16 cellular contexts compared by ENCODE assay signal in the genomic region with DNA sequence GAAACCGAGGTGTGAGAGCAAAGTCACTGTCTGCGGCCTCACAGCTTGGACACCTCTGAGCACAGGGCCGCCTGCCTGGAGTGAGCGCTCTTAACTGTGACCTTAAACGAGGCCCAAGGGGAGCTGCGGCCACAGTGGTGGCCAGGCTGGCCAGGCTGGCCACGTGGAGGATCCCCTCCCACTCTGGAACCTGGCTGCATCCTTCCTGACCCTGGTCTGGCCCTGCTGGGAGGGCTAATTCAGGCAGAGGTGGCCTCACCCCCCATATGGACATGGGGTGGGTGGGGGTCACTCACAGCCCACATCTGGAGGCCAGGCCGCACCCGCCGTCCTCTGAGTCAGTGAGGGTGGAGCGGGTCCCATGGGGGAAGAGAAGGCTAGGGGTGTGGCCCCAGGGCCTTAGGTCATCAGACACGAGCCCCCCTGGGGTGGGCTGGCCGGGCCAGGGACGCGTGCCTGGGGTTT. TPM values are rescaled to one million over a fixed set of nuclear protein-coding genes. Genes with fewer than 3 reads are reported as not detected.
DNase-seq lines count a peak whose midpoint lies in the region; ATAC-seq and TF ChIP-seq lines count a peak whose summit lies in the region.
"Had no signal": no experiment of that assay in that cellular context is flagged by ENCODE, and none has a peak within 500 bp of the region (broad histone marks: within the 10 kb centered on the region; RNA-seq: fewer than 3 reads in every experiment).

No MANE protein-coding gene starts in this region.

- peak overlapping the region; percentile 91 to 97 for H3K27ac ChIP-seq in breast epithelium
- H3K27ac ChIP-seq in mammary epithelial cell (ENCODE audit: insufficient read depth, low read depth, low read length), result no peak overlapping the region
- H3K27ac ChIP-seq in esophagus squamous epithelium, result peak overlapping the region; percentile 21 to 87 (median 72)
- peak overlapping the region; percentile 20 for H3K27ac ChIP-seq in muscle layer of colon (ENCODE audit: low read depth, low read length)
- H3K27ac ChIP-seq in upper lobe of left lung, result peak overlapping the region; percentile 82 to 92 (median 85)
- H3K27ac ChIP-seq: epithelial cell of prostate had no signal

- intact Hi-C loops in breast epithelium (cut with DNase I; ENCODE audit: low total_unique reads), result no loop called here
- intact Hi-C loops in mammary epithelial cell (cut with micrococcal nuclease), result loop anchor here (10.0 kb wide), 1 partner anchor 613 kb away; no protein-coding TSS in a partner anchor
- intact Hi-C loops in esophagus squamous epithelium (cut with DNase I), result no loop called here

- H3K36me3 Mint-ChIP-seq in endothelial cell (ENCODE audit: low read depth, unreplicated experiment), result peaks cover 2% of the 10 kb centered on the region

- WGBS in mammary epithelial cell (ENCODE audit: low coverage, missing lambda C conversion rate), result 86% methylated on average over 9 of the region's 15 CpGs
- no CpG with 5 or more reads among the region's 15 CpGs for WGBS in esophagus squamous epithelium, 2 donors
- 72 to 82% methylated on average over 6 to 9 of the region's 15 CpGs for WGBS in upper lobe of left lung, 2 donors

- ATAC-seq in upper lobe of left lung (ENCODE audit: low FRiP score in 2 of 2) (peak in 1 of 2 donors; percentile 55), GM21360 (IDR thresholded peaks at IDR 0.05; ENCODE audit: unreplicated experiment) (no peak)
- ATAC-seq: activated T-cell treated with anti-CD3 and anti-CD28 coated beads, Interleukin-2, amount 50 U/mL, for 72 hours had no signal

- DNase-seq in breast epithelium (ENCODE audit: low spot score in 2 of 2) (no peak), mammary epithelial cell (no peak), esophagus squamous epithelium (lab: John Stamatoyannopoulos, UW) (no peak), upper lobe of left lung (peak in 1 of 2 donors; percentile 74), DMS153 (lab: John Stamatoyannopoulos, UW) (no peak), endothelial cell (ENCODE audit: low spot score) (no peak)
- DNase-seq: 8988T; activated CD4-positive, CD25-positive, alpha-beta regulatory T cell; activated T-cell treated with anti-CD3 and anti-CD28 coated beads, Interleukin-2, amount 50 U/mL, for 72 hours; DMS79 treated with DMSO at 0.1 percent for 48 hours; NCI-H446 treated with DMSO at 0.1 percent for 48 hours; SHP77 treated with DMSO at 0.1 percent for 48 hours; stimulated activated CD4-positive, alpha-beta T cell treated with anti-CD3 and anti-CD28 coated beads, Interleukin-4, amount 100 ng/mL, for 1 hour had no signal

- peaks cover 7% of the 10 kb centered on the region for H3K27me3 Mint-ChIP-seq in endothelial cell (ENCODE audit: unreplicated experiment)

- peaks cover 18% of the 10 kb centered on the region for H3K4me1 Mint-ChIP-seq in endothelial cell (ENCODE audit: unreplicated experiment)

- H3K9ac ChIP-seq in mammary epithelial cell (ENCODE audit: insufficient read depth, low read length), result no peak overlapping the region
- no peak overlapping the region for H3K9ac ChIP-seq in muscle layer of colon (ENCODE audit: low read length)

- TF ChIP-seq CTCF in breast epithelium (IDR thresholded peaks at IDR 0.05) (no peak), mammary epithelial cell (conservative IDR thresholded peaks at IDR 0.05 in 1 of 2, IDR thresholded peaks at IDR 0.05 in 1 of 2; ENCODE audit: extremely low read depth in 1 of 2, insufficient read depth in 1 of 2, low read depth in 1 of 2, low read length in 2 of 2) (no peak), esophagus squamous epithelium (IDR thresholded peaks at IDR 0.05) (no peak), upper lobe of left lung (IDR thresholded peaks at IDR 0.05) (no peak), endothelial cell (IDR thresholded peaks at IDR 0.05; ENCODE audit: unreplicated experiment) (no peak)

- H3K9me3 ChIP-seq in breast epithelium, result no peaks in the 10 kb centered on the region
- H3K9me3 ChIP-seq in mammary epithelial cell (replicated peaks; ENCODE audit: insufficient read depth, low read length), result no peaks in the 10 kb centered on the region
- no peaks in the 10 kb centered on the region for H3K9me3 ChIP-seq in esophagus squamous epithelium
- no peaks in the 10 kb centered on the region for H3K9me3 ChIP-seq in muscle layer of colon (ENCODE audit: low read length)
- H3K9me3 ChIP-seq in upper lobe of left lung, result no peaks in the 10 kb centered on the region

- H2AFZ ChIP-seq in mammary epithelial cell (ENCODE audit: low read depth, low read length), result no peak overlapping the region

- H3K79me2 ChIP-seq in mammary epithelial cell (ENCODE audit: insufficient read depth, low read length), result peaks cover 7% of the 10 kb centered on the region

- no peaks in the 10 kb centered on the region for H3K9me3 Mint-ChIP-seq in endothelial cell (ENCODE audit: unreplicated experiment)
- H3K9me3 Mint-ChIP-seq: activated T-cell treated with anti-CD3 and anti-CD28 coated beads, Interleukin-2, amount 50 U/mL, for 72 hours had no signal

- in situ Hi-C loops in mammary epithelial cell (cut with MboI; ENCODE audit: low sequenced_read_pairs in 2 of 2), result no loop called here

- H3K4me3 ChIP-seq in breast epithelium (no peak overlapping the region), mammary epithelial cell (replicated peaks in 1 of 3; ENCODE audit: insufficient read depth in 1 of 3, low read depth in 2 of 3, low read length in 3 of 3) (no peak overlapping the region), esophagus squamous epithelium (no peak overlapping the region), muscle layer of colon (ENCODE audit: low read depth in 1 of 2, low read length in 2 of 2) (no peak overlapping the region), upper lobe of left lung (no peak overlapping the region)

- no peak overlapping the region for H3K4me2 ChIP-seq in mammary epithelial cell (ENCODE audit: insufficient read depth, low read depth, low read length)

- TF ChIP-seq POLR2A in breast epithelium (IDR thresholded peaks at IDR 0.05) (no peak), esophagus squamous epithelium (IDR thresholded peaks at IDR 0.05) (no peak), upper lobe of left lung (IDR thresholded peaks at IDR 0.05) (no peak)

- TF ChIP-seq EP300 in upper lobe of left lung (IDR thresholded peaks at IDR 0.05), result no peak

- H4K20me1 ChIP-seq in mammary epithelial cell (ENCODE audit: insufficient read depth, low read length), result no peaks in the 10 kb centered on the region

- H3K4me3 Mint-ChIP-seq in endothelial cell (ENCODE audit: unreplicated experiment), result no peak overlapping the region
- H3K4me3 Mint-ChIP-seq: activated T-cell treated with anti-CD3 and anti-CD28 coated beads, Interleukin-2, amount 50 U/mL, for 72 hours had no signal

- CTCF ChIA-PET in mammary epithelial cell (lab: Charles Lee; ENCODE audit: low non-redundant PET), result no interaction called here

- H3K36me3 ChIP-seq in breast epithelium (peaks cover 4% of the 10 kb centered on the region), mammary epithelial cell (ENCODE audit: insufficient read depth, low read length) (no peaks in the 10 kb centered on the region), esophagus squamous epithelium (peaks cover 0 to 51% (median 9%) of the 10 kb centered on the region in 3 donors), muscle layer of colon (ENCODE audit: insufficient read depth, low read length) (no peaks in the 10 kb centered on the region), upper lobe of left lung (peaks cover 15 to 43% (median 27%) of the 10 kb centered on the region in 4 donors)

- H3K27me3 ChIP-seq in breast epithelium, result no peaks in the 10 kb centered on the region
- H3K27me3 ChIP-seq in mammary epithelial cell (ENCODE audit: insufficient read depth, low read length), result no peaks in the 10 kb centered on the region
- H3K27me3 ChIP-seq in esophagus squamous epithelium, result no peaks in the 10 kb centered on the region
- no peaks in the 10 kb centered on the region for H3K27me3 ChIP-seq in muscle layer of colon (ENCODE audit: control insufficient read depth in 1 of 2, insufficient read depth in 2 of 2, low read length in 2 of 2)
- H3K27me3 ChIP-seq in upper lobe of left lung, result no peaks in the 10 kb centered on the region

- H3K4me1 ChIP-seq in breast epithelium, result peaks cover 25 to 55% of the 10 kb centered on the region in 2 donors
- peaks cover 30% of the 10 kb centered on the region for H3K4me1 ChIP-seq in mammary epithelial cell (ENCODE audit: insufficient read depth, low read length)
- peaks cover 42 to 74% (median 50%) of the 10 kb centered on the region in 3 donors for H3K4me1 ChIP-seq in esophagus squamous epithelium
- H3K4me1 ChIP-seq in muscle layer of colon (ENCODE audit: insufficient read depth, low read length), result peaks cover 47% of the 10 kb centered on the region
- peaks cover 58 to 64% (median 61%) of the 10 kb centered on the region in 4 donors for H3K4me1 ChIP-seq in upper lobe of left lung

- no TSS peak for BruUV-seq in mammary epithelial cell (replicated peaks; lab: Mats Ljungman, UMichigan)

- dilution Hi-C loops in mammary epithelial cell (cut with HindIII; ENCODE audit: low sequenced_read_pairs), result loop anchor here (10.0 kb wide), 1 partner anchor 83 kb away; no protein-coding TSS in a partner anchor

- H3K27ac Mint-ChIP-seq in endothelial cell (ENCODE audit: unreplicated experiment), result no peak overlapping the region
- H3K27ac Mint-ChIP-seq: activated T-cell treated with anti-CD3 and anti-CD28 coated beads, Interleukin-2, amount 50 U/mL, for 72 hours had no signal

RNA-seq across cellular contexts. Expression of a gene that starts 6.6 kb away (rescaled TPM):
- 10 to 100 TPM; 14.8 to 28.5 (median 16.1) TPM for total RNA-seq in breast epithelium
- total RNA-seq in mammary epithelial cell, result 10 to 100 TPM in 1 of 2 donors, 1 to 10 TPM in 1; 5.0 to 25.5 TPM
- polyA plus RNA-seq in mammary epithelial cell, result 1.9 TPM
- 0.67 TPM for polyA minus RNA-seq in mammary epithelial cell
- total RNA-seq in esophagus squamous epithelium, result 10 to 100 TPM in 3 of 4 donors, 1 to 10 TPM in 1; 9.2 to 20.2 (median 14.2) TPM
- total RNA-seq in upper lobe of left lung, result 10 to 100 TPM; 11.4 to 40.6 (median 30.2) TPM
- total RNA-seq in endothelial cell (ENCODE audit: unreplicated experiment), result 0.67 TPM
- total RNA-seq: activated T-cell treated with anti-CD3 and anti-CD28 coated beads, Interleukin-2, amount 50 U/mL, for 72 hours had no signal

RNA-seq across cellular contexts. Expression of a gene that starts 27.1 kb away (rescaled TPM):
- total RNA-seq in breast epithelium (10 to 100 TPM; 24.9 to 52.4 (median 49.9) TPM), mammary epithelial cell (10 to 100 TPM; 20.3 to 62.1 TPM), esophagus squamous epithelium (10 to 100 TPM; 29.5 to 40.8 (median 33.2) TPM), upper lobe of left lung (10 to 100 TPM; 45.5 to 71.8 (median 62.6) TPM), endothelial cell (ENCODE audit: unreplicated experiment) (29.5 TPM)
- polyA plus RNA-seq in mammary epithelial cell, result 41.2 TPM
- 3.8 TPM for polyA minus RNA-seq in mammary epithelial cell

RNA-seq across cellular contexts. Expression of a gene that starts 38.2 kb away (rescaled TPM):
- 10 to 100 TPM; 19.7 to 25.9 (median 22.7) TPM for total RNA-seq in breast epithelium
- 10 to 100 TPM; 10.7 to 26.0 TPM for total RNA-seq in mammary epithelial cell
- 8.8 TPM for polyA plus RNA-seq in mammary epithelial cell
- 36.2 TPM for polyA minus RNA-seq in mammary epithelial cell
- total RNA-seq in esophagus squamous epithelium, result 10 to 100 TPM; 15.8 to 25.9 (median 17.8) TPM
- total RNA-seq in upper lobe of left lung, result 100 to 1,000 TPM in 2 of 6 donors, 10 to 100 TPM in 4; 42.9 to 235 (median 69.0) TPM
- 103 TPM for total RNA-seq in endothelial cell (ENCODE audit: unreplicated experiment)

RNA-seq across cellular contexts. Expression of a gene that starts 47.4 kb away (rescaled TPM):
- total RNA-seq in breast epithelium, result 10 to 100 TPM; 32.6 to 54.2 (median 45.9) TPM
- total RNA-seq in mammary epithelial cell, result 10 to 100 TPM; 52.7 to 70.4 TPM
- 55.6 TPM for polyA plus RNA-seq in mammary epithelial cell
- polyA minus RNA-seq in mammary epithelial cell, result 76.3 TPM
- 10 to 100 TPM; 45.2 to 59.1 (median 49.1) TPM for total RNA-seq in esophagus squamous epithelium
- 10 to 100 TPM; 31.2 to 61.8 (median 36.6) TPM for total RNA-seq in upper lobe of left lung
- 32.0 TPM for total RNA-seq in endothelial cell (ENCODE audit: unreplicated experiment)
